In genomic region chr7:134636008-134636449, GRCh38 we compare ENCODE assay signal across 10 cellular contexts. TPM values are rescaled to one million over a fixed set of nuclear protein-coding genes. Genes with fewer than 3 reads are reported as not detected.
DNase-seq lines count a peak whose midpoint lies in the region; ATAC-seq and TF ChIP-seq lines count a peak whose summit lies in the region.
"Had no signal": no experiment of that assay in that cellular context is flagged by ENCODE, and none has a peak within 500 bp of the region (broad histone marks: within the 10 kb centered on the region; RNA-seq: fewer than 3 reads in every experiment).

No MANE protein-coding gene starts in this region.

- CTCF ChIA-PET in naive thymus-derived CD4-positive, alpha-beta T cell (lab: Charles Lee), result interaction anchor here (0.7 to 7.3 kb wide), 11 partner anchors 9 to 512 kb away, joined by 3 to 90 read pairs (median 4); partner anchors contain the start of genes AGBL3, BPGM and TMEM140
- CTCF ChIA-PET in A673 (lab: Charles Lee), result no interaction called here

- no peaks in the 10 kb centered on the region for H3K27me3 Mint-ChIP-seq in naive thymus-derived CD4-positive, alpha-beta T cell
- H3K27me3 Mint-ChIP-seq in HFFc6 (ENCODE audit: insufficient read depth), result no peaks in the 10 kb centered on the region

- peaks cover 0 to 7% (median 0%) of the 10 kb centered on the region in 11 donors for H3K9me3 Mint-ChIP-seq in naive thymus-derived CD4-positive, alpha-beta T cell
- no peaks in the 10 kb centered on the region for H3K9me3 Mint-ChIP-seq in HFFc6

- H3K36me3 Mint-ChIP-seq in naive thymus-derived CD4-positive, alpha-beta T cell, result peaks cover 0 to 11% (median 0%) of the 10 kb centered on the region in 5 donors
- H3K36me3 Mint-ChIP-seq in HFFc6 (ENCODE audit: low read depth), result no peaks in the 10 kb centered on the region

- intact Hi-C loops in naive thymus-derived CD4-positive, alpha-beta T cell (cut with micrococcal nuclease), result loop anchor here in 1 of 2 donors (1.0 kb wide), 1 partner anchor 10 kb away; the partner anchor contains the start of gene BPGM
- intact Hi-C loops in A673 (cut with micrococcal nuclease; ENCODE audit: unreplicated experiment) (loop anchor here (2.0 kb wide), 1 partner anchor 313 kb away; no protein-coding TSS in a partner anchor), esophagus squamous epithelium (cut with DNase I) (no loop called here)

- no peaks in the 10 kb centered on the region for H3K36me3 ChIP-seq in naive thymus-derived CD4-positive, alpha-beta T cell (ENCODE audit: control insufficient read depth in 2 of 3, insufficient read depth in 3 of 3, low read length in 3 of 3)
- no peaks in the 10 kb centered on the region for H3K36me3 ChIP-seq in A673 (ENCODE audit: insufficient read depth, low read length, poor library complexity, severe bottlenecking)
- no peaks in the 10 kb centered on the region for H3K36me3 ChIP-seq in esophagus squamous epithelium
- H3K36me3 ChIP-seq: adrenal gland, Peyer's patch had no signal

- TF ChIP-seq POLR2A in esophagus squamous epithelium (IDR thresholded peaks at IDR 0.05), result no peak

- H3K4me1 Mint-ChIP-seq in naive thymus-derived CD4-positive, alpha-beta T cell, result peaks cover 21 to 44% (median 34%) of the 10 kb centered on the region in 7 donors
- peaks cover 58% of the 10 kb centered on the region for H3K4me1 Mint-ChIP-seq in HFFc6 (ENCODE audit: low read depth)

- BruUV-seq in A673 (replicated peaks; lab: Mats Ljungman, UMichigan), result no TSS peak

- no peak overlapping the region for H3K4me3 ChIP-seq in naive thymus-derived CD4-positive, alpha-beta T cell (ENCODE audit: low read length)
- H3K4me3 ChIP-seq in A673 (ENCODE audit: low read depth, low read length, poor library complexity, severe bottlenecking), result no peak overlapping the region
- no peak overlapping the region for H3K4me3 ChIP-seq in esophagus squamous epithelium
- H3K4me3 ChIP-seq: adrenal gland, Peyer's patch had no signal

- no peak overlapping the region for H3K27ac ChIP-seq in naive thymus-derived CD4-positive, alpha-beta T cell (ENCODE audit: low read depth, low read length)
- H3K27ac ChIP-seq in A673 (ENCODE audit: low read depth, low read length, poor library complexity, severe bottlenecking) (no peak overlapping the region), esophagus squamous epithelium (no peak overlapping the region)
- H3K27ac ChIP-seq: adrenal gland, Peyer's patch had no signal

- DNase-seq in RPMI8226 (peak; percentile 25), A673 (ENCODE audit: low spot score) (no peak), NCI-H1694 (lab: John Stamatoyannopoulos, UW) (no peak), esophagus squamous epithelium (lab: John Stamatoyannopoulos, UW) (no peak), HFFc6 (no peak)
- DNase-seq in naive thymus-derived CD4-positive, alpha-beta T cell, result no peak
- DNase-seq: adrenal gland, Peyer's patch had no signal

- POLR2A ChIA-PET in naive thymus-derived CD4-positive, alpha-beta T cell (lab: Charles Lee), result interaction anchor here (0.6 to 7.0 kb wide), 6 partner anchors 11 to 350 kb away, joined by 3 to 115 read pairs (median 8); partner anchors contain the start of genes AGBL3 and BPGM
- POLR2A ChIA-PET in A673 (lab: Charles Lee; ENCODE audit: low non-redundant PET), result no interaction called here

- no peaks in the 10 kb centered on the region for H3K27me3 ChIP-seq in naive thymus-derived CD4-positive, alpha-beta T cell (ENCODE audit: control insufficient read depth in 2 of 2, insufficient read depth in 2 of 2, low read length in 2 of 2)
- H3K27me3 ChIP-seq in A673 (replicated peaks; ENCODE audit: insufficient read depth, low read depth, low read length, poor library complexity) (peaks cover 12% of the 10 kb centered on the region), esophagus squamous epithelium (no peaks in the 10 kb centered on the region)
- H3K27me3 ChIP-seq: adrenal gland, Peyer's patch had no signal

- peaks cover 12 to 20% of the 10 kb centered on the region in 2 donors for H3K4me1 ChIP-seq in naive thymus-derived CD4-positive, alpha-beta T cell (ENCODE audit: control insufficient read depth in 2 of 2, insufficient read depth in 2 of 2, low read length in 2 of 2)
- H3K4me1 ChIP-seq in A673 (ENCODE audit: insufficient read depth, low read length, poor library complexity, severe bottlenecking) (no peaks in the 10 kb centered on the region), esophagus squamous epithelium (no peaks in the 10 kb centered on the region)
- H3K4me1 ChIP-seq: adrenal gland, Peyer's patch had no signal

- H3K27ac Mint-ChIP-seq in naive thymus-derived CD4-positive, alpha-beta T cell, result peak overlapping the region in 8 of 9 donors; percentile 18 to 86 (median 68)
- H3K27ac Mint-ChIP-seq in HFFc6, result no peak overlapping the region

- TF ChIP-seq CTCF in A673 (conservative IDR thresholded peaks at IDR 0.05; ENCODE audit: low read depth, low read length) (no peak), esophagus squamous epithelium (IDR thresholded peaks at IDR 0.05) (no peak), HFFc6 (IDR thresholded peaks at IDR 0.05) (no peak)

- WGBS in esophagus squamous epithelium, 2 donors, result 27 to 29% methylated on average over 2 of the region's 2 CpGs

- ATAC-seq in GM18907 (IDR thresholded peaks at IDR 0.05; ENCODE audit: unreplicated experiment), result peak; percentile 90
- ATAC-seq in HG02642 (IDR thresholded peaks at IDR 0.05; ENCODE audit: poor library complexity, unreplicated experiment), result peak; percentile 92
- ATAC-seq in naive thymus-derived CD4-positive, alpha-beta T cell, result peak; percentile 43

- no peaks in the 10 kb centered on the region for H3K9me3 ChIP-seq in naive thymus-derived CD4-positive, alpha-beta T cell (ENCODE audit: control insufficient read depth in 2 of 3, low read length in 3 of 3)
- H3K9me3 ChIP-seq in A673 (ENCODE audit: low read depth, low read length, poor library complexity, severe bottlenecking), result no peaks in the 10 kb centered on the region
- no peaks in the 10 kb centered on the region for H3K9me3 ChIP-seq in esophagus squamous epithelium
- H3K9me3 ChIP-seq: adrenal gland, Peyer's patch had no signal

- H3K4me3 Mint-ChIP-seq in naive thymus-derived CD4-positive, alpha-beta T cell, result peak overlapping the region in 7 of 10 donors; percentile 5 to 57 (median 49)
- H3K4me3 Mint-ChIP-seq in HFFc6, result no peak overlapping the region

RNA-seq across cellular contexts. Expression of gene BPGM, which starts 10.6 kb away (rescaled TPM):
- 10 to 100 TPM; 12.7 to 19.2 (median 14.2) TPM for total RNA-seq in naive thymus-derived CD4-positive, alpha-beta T cell
- 10 to 100 TPM; 28.9 to 33.9 TPM for polyA plus RNA-seq in naive thymus-derived CD4-positive, alpha-beta T cell
- total RNA-seq in A673 (2021), result 13.8 and 14.0 TPM in 2 replicates
- 10 to 100 TPM in 2 of 4 donors, 1 to 10 TPM in 2; 4.4 to 16.8 (median 11.3) TPM for total RNA-seq in esophagus squamous epithelium
- 10 to 100 TPM; 34.4 to 57.3 (median 39.3) TPM for total RNA-seq in HFFc6 (2021; fragmentation: NEBNext Ultra II Directional; extraction: Animal tissue kit (Norgen Biotek cat#: 25700))
